In genomic region chr3:58049143-58049785, GRCh38 we compare ENCODE assay signal across 9 cellular contexts. TPM values are rescaled to one million over a fixed set of nuclear protein-coding genes. Genes with fewer than 3 reads are reported as not detected.
DNase-seq lines count a peak whose midpoint lies in the region; ATAC-seq, FAIRE-seq and TF ChIP-seq lines count a peak whose summit lies in the region.
"Had no signal": no experiment of that assay in that cellular context is flagged by ENCODE, and none has a peak within 500 bp of the region (broad histone marks: within the 10 kb centered on the region; RNA-seq: fewer than 3 reads in every experiment).

No MANE protein-coding gene starts in this region.

- peaks cover 94% of the 10 kb centered on the region for H3K79me2 ChIP-seq in endothelial cell of umbilical vein (ENCODE audit: control insufficient read depth, insufficient read depth, low read length)

- peak overlapping the region; percentile 98 for H3K27ac ChIP-seq in endothelial cell of umbilical vein (ENCODE audit: insufficient read depth, low read depth, low read length)

- no peaks in the 10 kb centered on the region for H3K9me3 ChIP-seq in MG63
- H3K9me3 ChIP-seq in endothelial cell of umbilical vein (replicated peaks; ENCODE audit: control insufficient read depth, insufficient read depth, low read length), result no peaks in the 10 kb centered on the region

- H3K9ac ChIP-seq in endothelial cell of umbilical vein (replicated peaks; ENCODE audit: extremely low read depth, insufficient read depth, low read length), result peak overlapping the region; percentile 94

- FAIRE-seq in endothelial cell of umbilical vein (lab: Jason Lieb, UNC), result peak; percentile 95

- H3K36me3 ChIP-seq in MG63, result peaks cover 6% of the 10 kb centered on the region
- H3K36me3 ChIP-seq in endothelial cell of umbilical vein (ENCODE audit: control insufficient read depth in 2 of 2, extremely low read depth in 1 of 2, insufficient read depth in 2 of 2, low read length in 2 of 2), result peaks cover 3 to 7% of the 10 kb centered on the region in 2 experiments

- POLR2A ChIA-PET in endothelial cell of umbilical vein (lab: Charles Lee), result interaction anchor here (1.0 to 3.2 kb wide), 6 partner anchors 8 to 41 kb away, joined by 3 to 19 read pairs (median 4); partner anchors contain the start of gene FLNB

- no peak for ATAC-seq in GM18867 (IDR thresholded peaks at IDR 0.05; ENCODE audit: unreplicated experiment)

- no peak for TF ChIP-seq CTCF in endothelial cell of umbilical vein (IDR thresholded peaks at IDR 0.05; ENCODE audit: extremely low read depth in 1 of 2, insufficient read depth in 1 of 2, low read depth in 1 of 2, low read length in 2 of 2)
- no peak for TF ChIP-seq CTCF in mesothelial cell of epicardium (IDR thresholded peaks at IDR 0.05; ENCODE audit: unreplicated experiment)

- TF ChIP-seq POLR2A in endothelial cell of umbilical vein (IDR thresholded peaks at IDR 0.05; ENCODE audit: low read depth, low read length), result peak; percentile 49

- no peaks in the 10 kb centered on the region for H3K27me3 Mint-ChIP-seq in mesothelial cell of epicardium (ENCODE audit: low read depth)
- H3K27me3 Mint-ChIP-seq: memory B cell had no signal

- dilution Hi-C loops in endothelial cell of umbilical vein (cut with MboI; ENCODE audit: extremely low pct_ligation_motif_present, low sequenced_read_pairs), result loop anchor here (25.0 kb wide), 1 partner anchor 112 kb away; no protein-coding TSS in a partner anchor

- H3K4me1 ChIP-seq in endothelial cell of umbilical vein (ENCODE audit: control insufficient read depth, extremely low read depth, insufficient read depth, low read length), result peaks cover 85% of the 10 kb centered on the region

- no peak overlapping the region for H2AFZ ChIP-seq in endothelial cell of umbilical vein (ENCODE audit: low read depth, low read length)

- peaks cover 60% of the 10 kb centered on the region for H3K4me1 Mint-ChIP-seq in mesothelial cell of epicardium

- peak overlapping the region; percentile 68 for H3K4me2 ChIP-seq in endothelial cell of umbilical vein (ENCODE audit: insufficient read depth, low read length)

- H3K9me1 ChIP-seq in endothelial cell of umbilical vein (replicated peaks; ENCODE audit: control insufficient read depth, extremely low read depth, insufficient read depth, low read length), result no peaks in the 10 kb centered on the region

- no peaks in the 10 kb centered on the region for H3K9me3 Mint-ChIP-seq in mesothelial cell of epicardium
- H3K9me3 Mint-ChIP-seq: memory B cell had no signal

- no TSS peak for BruUV-seq in endothelial cell of umbilical vein (replicated peaks; lab: Mats Ljungman, UMichigan)

- H3K36me3 Mint-ChIP-seq in mesothelial cell of epicardium, result no peaks in the 10 kb centered on the region

- H3K4me3 ChIP-seq in MG63, result no peak overlapping the region
- peak overlapping the region in 1 of 3 experiments; percentile 31 for H3K4me3 ChIP-seq in endothelial cell of umbilical vein (replicated peaks in 1 of 3; ENCODE audit: insufficient read depth in 1 of 3, low read depth in 1 of 3, low read length in 3 of 3)

- intact Hi-C loops in endothelial cell of umbilical vein (cut with micrococcal nuclease), result loop anchor here (2.0 kb wide), 4 partner anchors 22 to 98 kb away; no protein-coding TSS in a partner anchor

- no peaks in the 10 kb centered on the region for H3K27me3 ChIP-seq in MG63
- no peaks in the 10 kb centered on the region for H3K27me3 ChIP-seq in endothelial cell of umbilical vein (ENCODE audit: control insufficient read depth in 2 of 2, insufficient read depth in 2 of 2, low read length in 2 of 2)

- H4K20me1 ChIP-seq in endothelial cell of umbilical vein (replicated peaks; ENCODE audit: control insufficient read depth, extremely low read depth, insufficient read depth, low read length), result no peaks in the 10 kb centered on the region

- in situ Hi-C loops in ACHN (cut with HindIII; ENCODE audit: low pct_ligation_motif_present, low pct_unique_long_range_greater_than_20kb, low sequenced_read_pairs), result no loop called here

- CTCF ChIA-PET in endothelial cell of umbilical vein (lab: Charles Lee), result interaction anchor here (0.6 to 1.5 kb wide), 7 partner anchors 12 to 187 kb away, joined by 3 to 9 read pairs (median 3); no protein-coding TSS in a partner anchor

- H3K27ac Mint-ChIP-seq in mesothelial cell of epicardium, result peak overlapping the region; percentile 93
- H3K27ac Mint-ChIP-seq: memory B cell had no signal

- peak; percentile 98 for DNase-seq in ACHN
- DNase-seq in MG63, result peak; percentile 77
- DNase-seq in endothelial cell of umbilical vein (ENCODE audit: low read depth, low spot score), result peak; percentile 91
- peak in 1 of 2 experiments; percentile 67 for DNase-seq in mesothelial cell of epicardium (ENCODE audit: low spot score in 2 of 2, unreplicated experiment in 2 of 2)
- no peak for DNase-seq in NCI-H187 (lab: John Stamatoyannopoulos, UW)
- DNase-seq in NCI-H1048 (lab: John Stamatoyannopoulos, UW), result no peak
- no peak for DNase-seq in DMS114 treated with DMSO at 0.1 percent for 48 hours (lab: John Stamatoyannopoulos, UW; ENCODE audit: unreplicated experiment)

- H3K4me3 Mint-ChIP-seq in mesothelial cell of epicardium, result peak overlapping the region; percentile 24
- H3K4me3 Mint-ChIP-seq: memory B cell had no signal

TF ChIP-seq in endothelial cell of umbilical vein, 7 proteins besides CTCF, POLR2A, EP300 and RAD21:
- TF ChIP-seq EZH2 (IDR thresholded peaks at IDR 0.05; ENCODE audit: borderline replicate concordance, low read depth, low read length, severe bottlenecking) (no peak), FOS (IDR thresholded peaks at IDR 0.05; ENCODE audit: borderline replicate concordance, insufficient read depth, low read length) (peak; percentile 92), POLR2AphosphoS5 (IDR thresholded peaks at IDR 0.05; ENCODE audit: insufficient read depth, low read depth, low read length) (peak; percentile 46), MYC (IDR thresholded peaks at IDR 0.05; ENCODE audit: low read depth, low read length) (no peak), JUN (IDR thresholded peaks at IDR 0.05; ENCODE audit: borderline replicate concordance, insufficient read depth, insufficient read length, low read depth) (peak; percentile 99), GATA2 (IDR thresholded peaks at IDR 0.05; ENCODE audit: insufficient read depth, insufficient read length, low read depth, low read length) (peak; percentile 68), MAX (IDR thresholded peaks at IDR 0.05; ENCODE audit: insufficient read depth, insufficient read length) (no peak)

RNA-seq across cellular contexts. Expression of gene FLNB, which starts 41.0 kb away (rescaled TPM):
- 103 and 128 TPM in 2 replicates for total RNA-seq in MG63 (2014; rRNA removed; shearing (Covaris generic); ENCODE audit: low replicate concordance)
- total RNA-seq in endothelial cell of umbilical vein (595 and 670 TPM in 2 replicates), mesothelial cell of epicardium (173 to 190 TPM (median 177 TPM) in 3 replicates)
- polyA plus RNA-seq in endothelial cell of umbilical vein, result 479 and 516 TPM in 2 replicates
- 267 and 270 TPM in 2 replicates for polyA plus RNA-seq in endothelial cell of umbilical vein (2011; cell fraction: cytosol; rRNA removed)
- 3,546 and 4,297 TPM in 2 replicates for polyA plus RNA-seq in endothelial cell of umbilical vein (2011; cell fraction: nucleus; rRNA removed)
- 427 and 466 TPM in 2 replicates for polyA plus RNA-seq in endothelial cell of umbilical vein (2012)
- polyA minus RNA-seq in endothelial cell of umbilical vein, result 1,506 and 1,741 TPM in 2 replicates
- 139 TPM for polyA minus RNA-seq in endothelial cell of umbilical vein (2011; cell fraction: cytosol; rRNA and poly(A)+ RNA removed)
- polyA minus RNA-seq in endothelial cell of umbilical vein (2011; cell fraction: nucleus; rRNA and poly(A)+ RNA removed), result 3,042 and 3,714 TPM in 2 replicates

Comparison
In these comparisons a context has a peak if more than half of its experiments do, and no peak if none do; other contexts are left out.
1. DNase-seq: peak in ACHN (single experiment), MG63 (single experiment) and endothelial cell of umbilical vein (single experiment); none in NCI-H187 (0 of 2), NCI-H1048 (single experiment) and DMS114 treated with DMSO at 0.1 percent for 48 hours (single experiment).